ENCODE assay signal across 21 cellular contexts in genomic region chr1:231279683-231280082, GRCh38.
"Had no signal": no experiment of that assay in that cellular context is flagged by ENCODE, and none has a peak within 500 bp of the region (broad histone marks: within the 10 kb centered on the region; RNA-seq: fewer than 3 reads in every experiment).

No MANE protein-coding gene starts in this region.

- H3K27ac ChIP-seq: hepatocyte, sigmoid colon, WERI-Rb-1 had no signal

- H3K4me3 ChIP-seq: hepatocyte, left ventricle myocardium inferior, sigmoid colon had no signal

- H3K4me1 ChIP-seq: sigmoid colon had no signal

- H3K9me3 ChIP-seq: left ventricle myocardium inferior, sigmoid colon had no signal

- DNase-seq: activated CD4-positive, alpha-beta T cell treated with anti-CD3 and anti-CD28 coated beads, Interleukin-2, amount 10 ng/mL, durations not matched to agents 7 days and 5 days; activated CD4-positive, CD25-positive, alpha-beta regulatory T cell treated with anti-CD3 and anti-CD28 coated beads, Interleukin-2, amount 50 U/mL, for 72 hours; activated CD8-positive, alpha-beta memory T cell treated with anti-CD3 and anti-CD28 coated beads, Interleukin-2, amount 10 ng/mL, durations not matched to agents 7 days and 5 days; activated CD8-positive, alpha-beta T cell treated with anti-CD3 and anti-CD28 coated beads for 36 hours; activated gamma-delta T cell treated with Interleukin-2 at 50 U/mL for 16 hours; activated T-cell treated with anti-CD3 and anti-CD28 coated beads for 4 hours; aorta; effector CD4-positive, alpha-beta T cell; erythroblast; immature natural killer cell; left ventricle myocardium inferior; midbrain; natural killer cell; retina; sigmoid colon; stimulated activated CD4-positive, alpha-beta T cell treated with anti-CD3 and anti-CD28 coated beads, Interleukin-2, amount 100 ng/mL, for 48 hours; stimulated activated CD8-positive, alpha-beta memory T cell treated with anti-CD3 and anti-CD28 coated beads, Interleukin-4, amount 100 ng/mL, for 48 hours; stimulated activated naive B cell treated with anti-CD40 and anti-IgM and Interleukin-4, amounts not matched to agents 10 μg/mL and 1 μg/mL and 100 μg/mL, for 72 hours; T-helper 17 cell; WERI-Rb-1 had no signal

- ATAC-seq: activated CD8-positive, alpha-beta memory T cell treated with anti-CD3 and anti-CD28 coated beads, Interleukin-2, amount 10 ng/mL, durations not matched to agents 7 days and 5 days; natural killer cell; stimulated activated naive B cell treated with anti-CD40 and anti-IgM and Interleukin-4, amounts not matched to agents 10 μg/mL and 1 μg/mL and 100 μg/mL, for 72 hours; T-helper 17 cell had no signal

- H3K27me3 ChIP-seq: hepatocyte, sigmoid colon had no signal
